In the genomic region with DNA sequence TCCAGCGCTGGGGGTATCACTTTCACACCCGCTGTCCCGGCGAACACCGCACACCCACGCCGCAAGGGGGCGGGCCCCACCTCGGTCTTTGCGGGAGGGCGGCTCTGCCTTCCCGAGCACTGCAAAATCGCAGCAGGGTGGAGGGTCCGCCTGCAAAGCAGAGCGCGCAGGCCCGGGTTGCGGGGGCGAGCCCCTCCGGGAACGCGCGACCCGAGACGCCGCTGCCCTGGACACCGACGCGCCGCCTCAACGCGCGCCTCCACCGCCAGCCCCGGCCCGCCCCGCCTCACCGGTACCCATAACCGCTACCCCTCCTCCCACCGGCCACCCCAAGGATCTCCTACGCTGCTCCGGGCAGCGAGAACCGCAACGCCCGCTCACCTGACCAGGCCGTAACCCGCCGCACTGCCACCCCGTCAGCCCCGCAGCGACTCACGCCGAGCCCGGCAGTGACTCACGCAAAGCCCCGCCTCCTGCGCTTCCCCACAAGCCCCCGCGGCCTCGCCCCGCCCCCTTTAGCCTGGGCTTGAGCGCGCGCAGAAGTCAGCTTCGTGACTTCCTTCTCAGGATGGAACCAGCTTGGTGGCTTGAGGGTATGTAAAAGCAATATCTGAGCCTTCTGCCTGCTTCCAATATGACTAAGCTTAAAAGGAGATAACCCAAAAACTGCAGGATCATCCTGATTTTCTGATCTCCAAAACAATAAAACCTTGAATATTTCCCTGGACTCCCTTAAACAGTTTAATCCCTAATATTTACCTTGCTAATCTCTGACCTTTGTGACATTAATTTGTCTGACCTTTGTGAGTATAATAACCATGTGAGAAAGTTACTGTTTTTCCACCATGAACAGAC, we compare ENCODE assay signal across 8 cellular contexts. TPM values are rescaled to one million over a fixed set of nuclear protein-coding genes. Genes with fewer than 3 reads are reported as not detected.
DNase-seq lines count a peak whose midpoint lies in the region; ATAC-seq and TF ChIP-seq lines count a peak whose summit lies in the region.

A gene with protein sequence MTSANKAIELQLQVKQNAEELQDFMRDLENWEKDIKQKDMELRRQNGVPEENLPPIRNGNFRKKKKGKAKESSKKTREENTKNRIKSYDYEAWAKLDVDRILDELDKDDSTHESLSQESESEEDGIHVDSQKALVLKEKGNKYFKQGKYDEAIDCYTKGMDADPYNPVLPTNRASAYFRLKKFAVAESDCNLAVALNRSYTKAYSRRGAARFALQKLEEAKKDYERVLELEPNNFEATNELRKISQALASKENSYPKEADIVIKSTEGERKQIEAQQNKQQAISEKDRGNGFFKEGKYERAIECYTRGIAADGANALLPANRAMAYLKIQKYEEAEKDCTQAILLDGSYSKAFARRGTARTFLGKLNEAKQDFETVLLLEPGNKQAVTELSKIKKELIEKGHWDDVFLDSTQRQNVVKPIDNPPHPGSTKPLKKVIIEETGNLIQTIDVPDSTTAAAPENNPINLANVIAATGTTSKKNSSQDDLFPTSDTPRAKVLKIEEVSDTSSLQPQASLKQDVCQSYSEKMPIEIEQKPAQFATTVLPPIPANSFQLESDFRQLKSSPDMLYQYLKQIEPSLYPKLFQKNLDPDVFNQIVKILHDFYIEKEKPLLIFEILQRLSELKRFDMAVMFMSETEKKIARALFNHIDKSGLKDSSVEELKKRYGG (minus strand): TSS at position 460 of the 855 bp plus-strand sequence. CDS start 3,190 bp downstream, outside the sequence.

- peak; percentile 71 for TF ChIP-seq CTCF in PC-9 (conservative IDR thresholded peaks at IDR 0.05)

- TSS peak; percentile 48 for BruUV-seq in PC-9 (replicated peaks; lab: Mats Ljungman, UMichigan)

- 0 out of 2 replicates have a peak, but pooled peaks cover 4% of the 10 kb centered on the region for H3F3A ChIP-seq in PC-9 (ENCODE audit: insufficient read depth, low read depth)

- H3K79me2 ChIP-seq in PC-9 (ENCODE audit: low read depth), result peaks cover 49% of the 10 kb centered on the region

- CTCF ChIA-PET in PC-9 (lab: Charles Lee), result interaction anchor here (0.6 to 1.9 kb wide), 2 partner anchors 101 to 133 kb away, joined by 4 to 7 read pairs; no protein-coding TSS in a partner anchor

- peak within 1 kb of the TSS; percentile 80 for H3K4me2 ChIP-seq in PC-9

- H3K4me1 ChIP-seq in PC-9 (replicated peaks; ENCODE audit: insufficient read depth) (peaks cover 19% of the 10 kb centered on the region), mucosa of rectum (ENCODE audit: control insufficient read depth in 2 of 2, insufficient read depth in 2 of 2, low read length in 2 of 2) (peaks cover 11 to 19% of the 10 kb centered on the region in 2 donors)

- TF ChIP-seq RAD21 in Ishikawa (IDR thresholded peaks at IDR 0.05; ENCODE audit: low read depth), result no peak; the same call in 1 of the 2 replicates

- POLR2A ChIA-PET in PC-9 (lab: Charles Lee; ENCODE audit: unreplicated experiment), result interaction anchor here (0.6 to 0.9 kb wide), 7 partner anchors 16 to 631 kb away, joined by 3 to 7 read pairs (median 4); partner anchors contain the start of genes ASB8 and VDR

- H3K9me2 ChIP-seq in PC-9 (ENCODE audit: insufficient read depth), result no peaks in the 10 kb centered on the region

- peak; percentile 89 for TF ChIP-seq POLR2A in erythroblast (IDR thresholded peaks at IDR 0.05; ENCODE audit: low read length)

- H3K36me3 ChIP-seq in PC-9 (ENCODE audit: low read depth) (peaks cover 6% of the 10 kb centered on the region), mucosa of rectum (ENCODE audit: control insufficient read depth in 2 of 2, insufficient read depth in 2 of 2, low read length in 2 of 2) (peaks cover under 1 to 1% of the 10 kb centered on the region in 2 donors)

- H3K27me3 ChIP-seq in PC-9 (ENCODE audit: insufficient read depth, low read depth), result no peaks in the 10 kb centered on the region
- H3K27me3 ChIP-seq in mucosa of rectum (ENCODE audit: control insufficient read depth in 2 of 2, insufficient read depth in 2 of 2, low read length in 2 of 2), result no peaks in the 10 kb centered on the region

- TF ChIP-seq EP300 in Ishikawa (IDR thresholded peaks at IDR 0.05; ENCODE audit: borderline replicate concordance), result no peak

- DNase-seq in DMS114 treated with DMSO at 0.1 percent for 48 hours (lab: John Stamatoyannopoulos, UW; ENCODE audit: unreplicated experiment) (peak; percentile 90), PC-9 (peak; percentile 91 to 95), erythroblast (lab: John Stamatoyannopoulos, UW) (peak; percentile 98 to 99)
- peak; percentile 97 for DNase-seq in activated T-cell treated with anti-CD3 and anti-CD28 coated beads, Interleukin-2, amount 50 U/mL, for 1 hour
- peak; percentile 99 for DNase-seq in stimulated activated CD8-positive, alpha-beta memory T cell treated with anti-CD3 and anti-CD28 coated beads, Interleukin-4, amount 100 ng/mL, for 48 hours

- H3K4me3 ChIP-seq in PC-9 (peak within 1 kb of the TSS; percentile 63), mucosa of rectum (ENCODE audit: low read length in 2 of 2) (peak within 1 kb of the TSS; percentile 82 to 89)

- intact Hi-C loops in PC-9 (cut with micrococcal nuclease; ENCODE audit: unreplicated experiment), result loop anchor here (5.0 kb wide), 1 partner anchor 327 kb away; no protein-coding TSS in a partner anchor

- peak; percentile 78 for ATAC-seq in GM21529 (IDR thresholded peaks at IDR 0.05; ENCODE audit: unreplicated experiment)

- H3K9me3 ChIP-seq in PC-9 (ENCODE audit: insufficient read depth, low read depth) (no peaks in the 10 kb centered on the region), mucosa of rectum (ENCODE audit: control insufficient read depth in 2 of 2, low read length in 2 of 2) (no peaks in the 10 kb centered on the region)

- peak within 1 kb of the TSS; percentile 81 for H2AFZ ChIP-seq in PC-9

- H3K9ac ChIP-seq in mucosa of rectum (ENCODE audit: low read depth in 1 of 2, low read length in 2 of 2), result peak within 1 kb of the TSS; percentile 84

- 0 out of 2 replicates have a peak, but pooled peaks cover 5% of the 10 kb centered on the region for H4K20me1 ChIP-seq in PC-9 (ENCODE audit: insufficient read depth)

- H3K27ac ChIP-seq in PC-9 (peak within 1 kb of the TSS; percentile 79), mucosa of rectum (ENCODE audit: low read depth in 2 of 2, low read length in 2 of 2) (peak within 1 kb of the TSS; percentile 88)

TF ChIP-seq in Ishikawa, 13 proteins besides CTCF, POLR2A, EP300 and RAD21:
- TF ChIP-seq, protein P1, sequence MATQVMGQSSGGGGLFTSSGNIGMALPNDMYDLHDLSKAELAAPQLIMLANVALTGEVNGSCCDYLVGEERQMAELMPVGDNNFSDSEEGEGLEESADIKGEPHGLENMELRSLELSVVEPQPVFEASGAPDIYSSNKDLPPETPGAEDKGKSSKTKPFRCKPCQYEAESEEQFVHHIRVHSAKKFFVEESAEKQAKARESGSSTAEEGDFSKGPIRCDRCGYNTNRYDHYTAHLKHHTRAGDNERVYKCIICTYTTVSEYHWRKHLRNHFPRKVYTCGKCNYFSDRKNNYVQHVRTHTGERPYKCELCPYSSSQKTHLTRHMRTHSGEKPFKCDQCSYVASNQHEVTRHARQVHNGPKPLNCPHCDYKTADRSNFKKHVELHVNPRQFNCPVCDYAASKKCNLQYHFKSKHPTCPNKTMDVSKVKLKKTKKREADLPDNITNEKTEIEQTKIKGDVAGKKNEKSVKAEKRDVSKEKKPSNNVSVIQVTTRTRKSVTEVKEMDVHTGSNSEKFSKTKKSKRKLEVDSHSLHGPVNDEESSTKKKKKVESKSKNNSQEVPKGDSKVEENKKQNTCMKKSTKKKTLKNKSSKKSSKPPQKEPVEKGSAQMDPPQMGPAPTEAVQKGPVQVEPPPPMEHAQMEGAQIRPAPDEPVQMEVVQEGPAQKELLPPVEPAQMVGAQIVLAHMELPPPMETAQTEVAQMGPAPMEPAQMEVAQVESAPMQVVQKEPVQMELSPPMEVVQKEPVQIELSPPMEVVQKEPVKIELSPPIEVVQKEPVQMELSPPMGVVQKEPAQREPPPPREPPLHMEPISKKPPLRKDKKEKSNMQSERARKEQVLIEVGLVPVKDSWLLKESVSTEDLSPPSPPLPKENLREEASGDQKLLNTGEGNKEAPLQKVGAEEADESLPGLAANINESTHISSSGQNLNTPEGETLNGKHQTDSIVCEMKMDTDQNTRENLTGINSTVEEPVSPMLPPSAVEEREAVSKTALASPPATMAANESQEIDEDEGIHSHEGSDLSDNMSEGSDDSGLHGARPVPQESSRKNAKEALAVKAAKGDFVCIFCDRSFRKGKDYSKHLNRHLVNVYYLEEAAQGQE (IDR thresholded peaks at IDR 0.05; ENCODE audit: low read depth), result no peak
- TF ChIP-seq TEAD4 (IDR thresholded peaks at IDR 0.05) (no peak), ZBTB7A (IDR thresholded peaks at IDR 0.05; ENCODE audit: low read depth) (peak; percentile 70), CREB1 (IDR thresholded peaks at IDR 0.05; ENCODE audit: low read depth) (peak; percentile 48; the same call in 1 of the 2 replicates), EGR1 (IDR thresholded peaks at IDR 0.05) (peak; percentile 83), MAX (IDR thresholded peaks at IDR 0.05) (peak; percentile 80), TAF1 (IDR thresholded peaks at IDR 0.05; ENCODE audit: low read depth) (peak; percentile 90), TCF12 (IDR thresholded peaks at IDR 0.05; ENCODE audit: low read depth) (peak; percentile 59; the same call in 1 of the 2 replicates), FOXM1 (IDR thresholded peaks at IDR 0.05; ENCODE audit: borderline replicate concordance, low read depth) (peak; percentile 35; the same call in 1 of the 2 replicates), NFIC (IDR thresholded peaks at IDR 0.05) (peak; percentile 10; the same call in 1 of the 2 replicates), YY1 (IDR thresholded peaks at IDR 0.05; ENCODE audit: low read depth) (peak; percentile 66), CEBPB (IDR thresholded peaks at IDR 0.05) (no peak)
- TF ChIP-seq, protein P2, sequence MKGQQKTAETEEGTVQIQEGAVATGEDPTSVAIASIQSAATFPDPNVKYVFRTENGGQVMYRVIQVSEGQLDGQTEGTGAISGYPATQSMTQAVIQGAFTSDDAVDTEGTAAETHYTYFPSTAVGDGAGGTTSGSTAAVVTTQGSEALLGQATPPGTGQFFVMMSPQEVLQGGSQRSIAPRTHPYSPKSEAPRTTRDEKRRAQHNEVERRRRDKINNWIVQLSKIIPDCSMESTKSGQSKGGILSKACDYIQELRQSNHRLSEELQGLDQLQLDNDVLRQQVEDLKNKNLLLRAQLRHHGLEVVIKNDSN (IDR thresholded peaks at IDR 0.05), result peak; percentile 83
TF ChIP-seq in Ishikawa: peak in this region for 10.

RNA-seq across cellular contexts. Expression of the gene that starts here (rescaled TPM):
- total RNA-seq in PC-9 (2021), result 31.6 and 37.0 TPM in 2 replicates

Comparison
In these comparisons a context has a peak if more than half of its experiments do, and no peak if none do; other contexts are left out.
1. Peak in every context shown above with its lines: DNase-seq, ATAC-seq, H3K4me3 ChIP-seq and H3K27ac ChIP-seq.